1 cellular context compared by ENCODE assay signal in genomic region chr15:79924379-79924778, GRCh38.
TF ChIP-seq lines count a peak whose summit lies in the region.

No MANE protein-coding gene starts in this region.

TF ChIP-seq in GM12878, 131 proteins besides CTCF, POLR2A, EP300 and RAD21:
- TF ChIP-seq, protein P1, sequence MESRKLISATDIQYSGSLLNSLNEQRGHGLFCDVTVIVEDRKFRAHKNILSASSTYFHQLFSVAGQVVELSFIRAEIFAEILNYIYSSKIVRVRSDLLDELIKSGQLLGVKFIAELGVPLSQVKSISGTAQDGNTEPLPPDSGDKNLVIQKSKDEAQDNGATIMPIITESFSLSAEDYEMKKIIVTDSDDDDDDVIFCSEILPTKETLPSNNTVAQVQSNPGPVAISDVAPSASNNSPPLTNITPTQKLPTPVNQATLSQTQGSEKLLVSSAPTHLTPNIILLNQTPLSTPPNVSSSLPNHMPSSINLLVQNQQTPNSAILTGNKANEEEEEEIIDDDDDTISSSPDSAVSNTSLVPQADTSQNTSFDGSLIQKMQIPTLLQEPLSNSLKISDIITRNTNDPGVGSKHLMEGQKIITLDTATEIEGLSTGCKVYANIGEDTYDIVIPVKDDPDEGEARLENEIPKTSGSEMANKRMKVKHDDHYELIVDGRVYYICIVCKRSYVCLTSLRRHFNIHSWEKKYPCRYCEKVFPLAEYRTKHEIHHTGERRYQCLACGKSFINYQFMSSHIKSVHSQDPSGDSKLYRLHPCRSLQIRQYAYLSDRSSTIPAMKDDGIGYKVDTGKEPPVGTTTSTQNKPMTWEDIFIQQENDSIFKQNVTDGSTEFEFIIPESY (IDR thresholded peaks at IDR 0.05): peak; percentile 41; the same call in 1 of the 2 replicates
- TF ChIP-seq YY1 (IDR thresholded peaks at IDR 0.05; ENCODE audit: low read depth, low read length): no peak
- TF ChIP-seq ZNF24 (IDR thresholded peaks at IDR 0.05): no peak
- TF ChIP-seq TARDBP (IDR thresholded peaks at IDR 0.05; ENCODE audit: borderline replicate concordance): no peak
- no peak for TF ChIP-seq TAF1 (IDR thresholded peaks at IDR 0.05; ENCODE audit: borderline replicate concordance, low read depth, low read length)
- 0 out of 2 replicates have a peak, but pooled peaks have one; percentile 11 for TF ChIP-seq NR2F1 (conservative IDR thresholded peaks at IDR 0.05)
- no peak for TF ChIP-seq POU2F2 (IDR thresholded peaks at IDR 0.05; ENCODE audit: borderline replicate concordance, low read depth, low read length)
- TF ChIP-seq, protein P2, sequence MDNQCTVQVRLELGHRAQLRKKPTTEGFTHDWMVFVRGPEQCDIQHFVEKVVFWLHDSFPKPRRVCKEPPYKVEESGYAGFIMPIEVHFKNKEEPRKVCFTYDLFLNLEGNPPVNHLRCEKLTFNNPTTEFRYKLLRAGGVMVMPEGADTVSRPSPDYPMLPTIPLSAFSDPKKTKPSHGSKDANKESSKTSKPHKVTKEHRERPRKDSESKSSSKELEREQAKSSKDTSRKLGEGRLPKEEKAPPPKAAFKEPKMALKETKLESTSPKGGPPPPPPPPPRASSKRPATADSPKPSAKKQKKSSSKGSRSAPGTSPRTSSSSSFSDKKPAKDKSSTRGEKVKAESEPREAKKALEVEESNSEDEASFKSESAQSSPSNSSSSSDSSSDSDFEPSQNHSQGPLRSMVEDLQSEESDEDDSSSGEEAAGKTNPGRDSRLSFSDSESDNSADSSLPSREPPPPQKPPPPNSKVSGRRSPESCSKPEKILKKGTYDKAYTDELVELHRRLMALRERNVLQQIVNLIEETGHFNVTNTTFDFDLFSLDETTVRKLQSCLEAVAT (IDR thresholded peaks at IDR 0.05): peak; percentile 94
